Comparison of ENCODE assay signal across 12 cellular contexts in the genomic region with DNA sequence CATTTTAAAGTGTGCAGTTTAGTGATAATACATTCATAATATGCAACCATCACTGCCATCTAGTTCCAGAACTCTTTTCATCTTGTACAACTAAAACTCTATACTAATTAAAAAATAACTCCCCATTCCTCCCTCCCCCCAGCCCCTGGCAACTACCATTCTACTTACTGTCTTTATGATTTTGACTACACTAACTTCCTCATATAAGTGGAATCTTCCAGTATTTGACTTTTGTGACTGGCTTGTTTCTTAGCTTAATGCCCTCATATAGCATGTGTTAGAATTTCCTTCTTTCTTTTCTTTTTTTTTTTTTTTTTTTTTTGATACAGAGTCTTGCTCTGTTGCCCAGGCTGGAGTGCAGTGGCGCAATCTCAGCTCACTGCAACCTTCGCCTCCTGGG. TPM values are rescaled to one million over a fixed set of nuclear protein-coding genes. Genes with fewer than 3 reads are reported as not detected.
DNase-seq lines count a peak whose midpoint lies in the region; ATAC-seq and TF ChIP-seq lines count a peak whose summit lies in the region.
"Had no signal": no experiment of that assay in that cellular context is flagged by ENCODE, and none has a peak within 500 bp of the region (broad histone marks: within the 10 kb centered on the region; RNA-seq: fewer than 3 reads in every experiment).

No MANE protein-coding gene starts in this region.

- H3K4ac ChIP-seq in mesenchymal stem cell (ENCODE audit: low read depth in 1 of 2, low read length in 2 of 2), result no peak overlapping the region

- no peak for DNase-seq in CD4-positive, CD25-positive, alpha-beta regulatory T cell
- DNase-seq in GM23248 (no peak), mesenchymal stem cell (no peak), H7 (no peak), H4 (ENCODE audit: low spot score) (no peak), NCI-H2227 treated with DMSO at 0.1 percent for 48 hours (lab: John Stamatoyannopoulos, UW) (no peak)
- DNase-seq: activated naive CD4-positive, alpha-beta T cell treated with anti-CD3 and anti-CD28 coated beads for 36 hours; hippocampal formation; midbrain; NCI-H1930 had no signal

- no peak overlapping the region for H3K4me3 ChIP-seq in CD4-positive, CD25-positive, alpha-beta regulatory T cell (ENCODE audit: low read depth, low read length)
- peak overlapping the region; percentile 99; the same call in 1 of the 2 replicates for H3K4me3 ChIP-seq in GM23248
- no peak overlapping the region for H3K4me3 ChIP-seq in mesenchymal stem cell (ENCODE audit: insufficient read depth in 1 of 2, low read depth in 1 of 2, low read length in 2 of 2)
- no peak overlapping the region for H3K4me3 ChIP-seq in H7 (ENCODE audit: insufficient read depth, low read depth, low read length)

- H3K14ac ChIP-seq in mesenchymal stem cell (ENCODE audit: low read length in 2 of 2), result no peak overlapping the region

- no peak overlapping the region for H3K18ac ChIP-seq in mesenchymal stem cell (ENCODE audit: low read depth in 1 of 2, low read length in 2 of 2)

- H3K9me2 ChIP-seq in GM23248 (ENCODE audit: insufficient read depth), result no peaks in the 10 kb centered on the region

- H4K20me1 ChIP-seq in GM23248 (ENCODE audit: insufficient read depth), result no peaks in the 10 kb centered on the region

- peak overlapping the region in 3 of 4 donors; percentile 90 to 99 (median 93) for H3K4me3 Mint-ChIP-seq in CD4-positive, CD25-positive, alpha-beta regulatory T cell

- no peaks in the 10 kb centered on the region for H3K9me3 ChIP-seq in CD4-positive, CD25-positive, alpha-beta regulatory T cell (ENCODE audit: control insufficient read depth in 2 of 2, low read length in 2 of 2)
- H3K9me3 ChIP-seq in GM23248 (ENCODE audit: low read depth) (no peaks in the 10 kb centered on the region), mesenchymal stem cell (ENCODE audit: control insufficient read depth, low read length) (no peaks in the 10 kb centered on the region)

- no peak overlapping the region for H4K91ac ChIP-seq in mesenchymal stem cell (ENCODE audit: low read length)

- H2AFZ ChIP-seq in GM23248, result peak overlapping the region; percentile 96
- H2AFZ ChIP-seq in mesenchymal stem cell (ENCODE audit: low read depth, low read length), result no peak overlapping the region

- no peak overlapping the region for H2BK5ac ChIP-seq in mesenchymal stem cell (ENCODE audit: low read depth, low read length, poor library complexity, severe bottlenecking)

- H2AK5ac ChIP-seq in mesenchymal stem cell (ENCODE audit: low read length, severe bottlenecking), result no peak overlapping the region

- no peak for TF ChIP-seq CTCF in VCaP (conservative IDR thresholded peaks at IDR 0.05)

- H3K4me1 ChIP-seq in CD4-positive, CD25-positive, alpha-beta regulatory T cell (ENCODE audit: control insufficient read depth, insufficient read depth, low read length, poor library complexity, severe bottlenecking), result peaks cover 28% of the 10 kb centered on the region
- H3K4me1 ChIP-seq in GM23248 (ENCODE audit: insufficient read depth) (peaks cover 11% of the 10 kb centered on the region; the same call in 1 of the 2 replicates), mesenchymal stem cell (ENCODE audit: control insufficient read depth, insufficient read depth, low read depth, low read length) (peaks cover 5% of the 10 kb centered on the region)

- no peak overlapping the region for H3K27ac ChIP-seq in CD4-positive, CD25-positive, alpha-beta regulatory T cell (ENCODE audit: insufficient read depth, low read length, poor library complexity, severe bottlenecking)
- H3K27ac ChIP-seq in GM23248, result no peak overlapping the region
- peak overlapping the region; percentile 98 for H3K27ac ChIP-seq in VCaP
- H3K27ac ChIP-seq in mesenchymal stem cell (ENCODE audit: low read length, poor library complexity, severe bottlenecking), result no peak overlapping the region

- no peak overlapping the region for H2BK12ac ChIP-seq in mesenchymal stem cell (ENCODE audit: low read length in 2 of 2)

- no peak overlapping the region for H3K23ac ChIP-seq in mesenchymal stem cell (ENCODE audit: low read length in 2 of 2)

- no peak overlapping the region for H2BK120ac ChIP-seq in mesenchymal stem cell (ENCODE audit: low read depth, low read length)

- WGBS in GM23248 (ENCODE audit: low coverage in 1 of 2, low lambda C conversion rate in 2 of 2, missing lambda C conversion rate in 2 of 2), 2 experiments, result 100% methylated on average over 1 to 2 of the region's 2 CpGs
- 89% methylated on average over 2 of the region's 2 CpGs for WGBS in mesenchymal stem cell

- H2BK15ac ChIP-seq in mesenchymal stem cell (ENCODE audit: low read depth, poor library complexity, severe bottlenecking), result no peak overlapping the region

- H4K8ac ChIP-seq in mesenchymal stem cell (ENCODE audit: low read length), result no peak overlapping the region

- H3F3A ChIP-seq in GM23248 (ENCODE audit: insufficient read depth), result peaks cover 19% of the 10 kb centered on the region

- H3K27ac Mint-ChIP-seq in CD4-positive, CD25-positive, alpha-beta regulatory T cell, result no peak overlapping the region

- peaks cover 15% of the 10 kb centered on the region for H3K27me3 Mint-ChIP-seq in CD4-positive, CD25-positive, alpha-beta regulatory T cell

- H3K9ac ChIP-seq in GM23248, result peak overlapping the region; percentile 87; the same call in 1 of the 2 replicates
- peak overlapping the region; percentile 98 for H3K9ac ChIP-seq in mesenchymal stem cell (ENCODE audit: low read length)

- no peaks in the 10 kb centered on the region for H3K36me3 Mint-ChIP-seq in CD4-positive, CD25-positive, alpha-beta regulatory T cell

- peaks cover 6% of the 10 kb centered on the region for H3K79me1 ChIP-seq in mesenchymal stem cell (replicated peaks; ENCODE audit: low read length, poor library complexity, severe bottlenecking)

- no peaks in the 10 kb centered on the region for H3K27me3 ChIP-seq in CD4-positive, CD25-positive, alpha-beta regulatory T cell (ENCODE audit: control insufficient read depth, insufficient read depth, low read length)
- H3K27me3 ChIP-seq in GM23248 (replicated peaks; ENCODE audit: insufficient read depth) (no peaks in the 10 kb centered on the region), mesenchymal stem cell (ENCODE audit: control insufficient read depth in 1 of 2, insufficient read depth in 1 of 2, low read length in 2 of 2) (no peaks in the 10 kb centered on the region), H7 (ENCODE audit: control insufficient read depth, insufficient read depth, low read length) (no peaks in the 10 kb centered on the region)

- no peak for ATAC-seq in CD4-positive, CD25-positive, alpha-beta regulatory T cell (ENCODE audit: low read depth in 2 of 2)
- ATAC-seq in GM21360 (IDR thresholded peaks at IDR 0.05; ENCODE audit: unreplicated experiment), result no peak

- peaks cover 36% of the 10 kb centered on the region for H3K79me2 ChIP-seq in GM23248 (ENCODE audit: insufficient read depth)

- peaks cover under 1% of the 10 kb centered on the region for H3K36me3 ChIP-seq in CD4-positive, CD25-positive, alpha-beta regulatory T cell (ENCODE audit: control insufficient read depth, insufficient read depth, low read length)
- H3K36me3 ChIP-seq in GM23248 (ENCODE audit: low read depth) (no peaks in the 10 kb centered on the region), mesenchymal stem cell (ENCODE audit: control insufficient read depth in 1 of 2, insufficient read depth in 2 of 2, low read depth in 1 of 2, low read length in 2 of 2) (peaks cover 3 to 4% of the 10 kb centered on the region in 2 experiments), H7 (replicated peaks; ENCODE audit: control insufficient read depth, insufficient read depth, low read length) (no peaks in the 10 kb centered on the region)

- in situ Hi-C loops in GM23248 (cut with MboI), result loop anchor here (10.0 kb wide), 1 partner anchor 207 kb away; no protein-coding TSS in a partner anchor

- no peaks in the 10 kb centered on the region for H3K9me3 Mint-ChIP-seq in CD4-positive, CD25-positive, alpha-beta regulatory T cell
- H3K9me3 Mint-ChIP-seq: activated naive CD4-positive, alpha-beta T cell treated with anti-CD3 and anti-CD28 coated beads for 36 hours had no signal

- H3K4me2 ChIP-seq in GM23248 (ENCODE audit: unreplicated experiment), result no peak overlapping the region
- no peak overlapping the region for H3K4me2 ChIP-seq in mesenchymal stem cell (ENCODE audit: low read length, poor library complexity, severe bottlenecking)

- H3K4me1 Mint-ChIP-seq in CD4-positive, CD25-positive, alpha-beta regulatory T cell, result peaks cover 27 to 49% (median 36%) of the 10 kb centered on the region in 4 donors

RNA-seq across cellular contexts. Expression of gene NVL, which starts 1.4 kb away (rescaled TPM):
- 40.2 TPM for total RNA-seq in CD4-positive, CD25-positive, alpha-beta regulatory T cell
- polyA plus RNA-seq in CD4-positive, CD25-positive, alpha-beta regulatory T cell, result 10 to 100 TPM in 3 of 4 donors, 1 to 10 TPM in 1; 9.0 to 17.0 (median 14.3) TPM
- total RNA-seq in GM23248 (2014; rRNA removed; shearing (Covaris generic)), result 25.8 and 28.3 TPM in 2 replicates
- 17.9 and 20.6 TPM in 2 replicates for polyA plus RNA-seq in GM23248 (2016; fragmentation: Nextera tagmentation; extraction: Ambion mirVana)
- 20.2 TPM for polyA plus RNA-seq in mesenchymal stem cell (2013, experiment 1 of 2)
- 21.9 TPM for polyA plus RNA-seq in mesenchymal stem cell (2013, experiment 2 of 2)
- total RNA-seq in H7 (2014; rRNA removed; shearing (Covaris generic)), result 49.3 and 60.3 TPM in 2 replicates
- 14.7 and 17.9 TPM in 2 replicates for total RNA-seq in H4 (2014; rRNA removed; shearing (Covaris generic))

RNA-seq across cellular contexts. Expression of gene CNIH4, which starts 25.4 kb away (rescaled TPM):
- 20.5 TPM for total RNA-seq in CD4-positive, CD25-positive, alpha-beta regulatory T cell
- polyA plus RNA-seq in CD4-positive, CD25-positive, alpha-beta regulatory T cell, result 10 to 100 TPM; 31.3 to 44.1 (median 40.6) TPM
- 53.9 and 73.5 TPM in 2 replicates for total RNA-seq in GM23248 (2014; rRNA removed; shearing (Covaris generic))
- 142 TPM in 2 replicates for polyA plus RNA-seq in GM23248 (2016; fragmentation: Nextera tagmentation; extraction: Ambion mirVana)
- polyA plus RNA-seq in mesenchymal stem cell (2013, experiment 1 of 2), result 109 TPM
- 118 TPM for polyA plus RNA-seq in mesenchymal stem cell (2013, experiment 2 of 2)
- total RNA-seq in H7 (2014; rRNA removed; shearing (Covaris generic)), result 96.1 and 112 TPM in 2 replicates
- total RNA-seq in H4 (2014; rRNA removed; shearing (Covaris generic)), result 66.2 and 72.3 TPM in 2 replicates
